Comparison of ENCODE assay signal across 8 cellular contexts in genomic region chr13:99086149-99086868, GRCh38.
A peak's percentile ranks its signal among the peaks of the same experiment; 100 is the strongest.
DNase-seq lines count a peak whose midpoint lies in the region; ATAC-seq and TF ChIP-seq lines count a peak whose summit lies in the region.

No MANE protein-coding gene starts in this region.

- intact Hi-C loops in ovary (cut with DNase I): no loop called here

- no peak for TF ChIP-seq POLR2A in ovary (IDR thresholded peaks at IDR 0.05)
- peak in 2 of 4 donors; percentile 68 to 79 for TF ChIP-seq POLR2A in upper lobe of left lung (IDR thresholded peaks at IDR 0.05)

- WGBS in ovary, 3 donors: 0% methylated on average over 42 to 121 of the region's 121 CpGs
- WGBS in upper lobe of left lung, 2 donors: 0% methylated on average over 46 of the region's 121 CpGs; no CpG with 5 or more reads in 1 of the 2 donors

- H3K36me3 ChIP-seq in ovary (no peaks in the 10 kb centered on the region), upper lobe of left lung (no peaks in the 10 kb centered on the region)

- H3K4me1 ChIP-seq in ovary (ENCODE audit: insufficient read depth) (no peaks in the 10 kb centered on the region), upper lobe of left lung (peaks cover 10 to 39% (median 29%) of the 10 kb centered on the region in 4 donors)

- ATAC-seq in GM19025 (IDR thresholded peaks at IDR 0.05; ENCODE audit: low read depth, unreplicated experiment) (peak; percentile 43), HG03175 (IDR thresholded peaks at IDR 0.05; ENCODE audit: unreplicated experiment) (peak; percentile 40), upper lobe of left lung (ENCODE audit: low FRiP score in 2 of 2) (peak; percentile 41 to 66)

- peak overlapping the region; percentile 11 to 75 for H3K27ac ChIP-seq in ovary
- peak overlapping the region; percentile 91 to 98 (median 96) for H3K27ac ChIP-seq in upper lobe of left lung

- H3K9me3 ChIP-seq in ovary (no peaks in the 10 kb centered on the region), upper lobe of left lung (no peaks in the 10 kb centered on the region)

- H3K27me3 ChIP-seq in ovary: no peaks in the 10 kb centered on the region
- peaks cover 0 to 4% (median 2%) of the 10 kb centered on the region in 4 donors for H3K27me3 ChIP-seq in upper lobe of left lung

- TF ChIP-seq EP300 in ovary (IDR thresholded peaks at IDR 0.05) (no peak), upper lobe of left lung (IDR thresholded peaks at IDR 0.05) (no peak)

- peak overlapping the region; percentile 86 for H3K4me3 ChIP-seq in ovary
- peak overlapping the region; percentile 71 to 91 (median 82) for H3K4me3 ChIP-seq in upper lobe of left lung

- DNase-seq in AG20443 (ENCODE audit: low spot score) (peak; percentile 88), RKO (ENCODE audit: low spot score) (peak; percentile 59), glomerular visceral epithelial cell (ENCODE audit: extremely low spot score) (peak; percentile 64), ovary (peak; percentile 41 to 76 (median 53)), upper lobe of left lung (peak; percentile 61 to 93)
- DNase-seq in activated naive CD4-positive, alpha-beta T cell treated with Interleukin-2 at 50 U/mL for 16 hours: peak; percentile 78

- TF ChIP-seq CTCF in ovary (IDR thresholded peaks at IDR 0.05): peak in 1 of 3 donors; percentile 23
- peak in 3 of 6 experiments; percentile 12 to 45 (median 14) for TF ChIP-seq CTCF in upper lobe of left lung (IDR thresholded peaks at IDR 0.05)

Comparison
In these comparisons a context has a peak if more than half of its experiments do, and no peak if none do; other contexts are left out.
1. Peak in every context shown above with its lines: DNase-seq, ATAC-seq, H3K4me3 ChIP-seq and H3K27ac ChIP-seq.